ENCODE assay signal across 19 cellular contexts in the genomic region with DNA sequence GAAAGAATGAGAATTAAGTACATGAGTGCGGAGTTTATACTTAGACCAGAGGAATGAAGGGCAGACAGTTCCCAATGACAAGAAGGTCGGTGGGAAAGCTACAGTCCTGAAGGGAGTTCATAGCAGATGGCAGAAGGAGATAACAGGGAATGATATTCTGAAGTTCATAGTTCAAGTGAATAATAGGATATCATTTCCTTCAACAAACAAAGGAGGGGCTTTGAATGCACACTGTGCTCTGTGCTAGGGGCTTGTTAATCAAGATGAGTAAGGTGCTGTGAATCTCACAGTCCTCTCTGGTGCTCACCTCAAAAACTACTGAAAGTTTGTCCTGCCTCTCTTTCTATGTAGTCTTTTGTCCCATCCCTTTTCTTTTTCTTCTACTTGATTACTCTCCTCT. TPM values are rescaled to one million over a fixed set of nuclear protein-coding genes. Genes with fewer than 3 reads are reported as not detected.
DNase-seq lines count a peak whose midpoint lies in the region; ATAC-seq and TF ChIP-seq lines count a peak whose summit lies in the region.
"Had no signal": no experiment of that assay in that cellular context is flagged by ENCODE, and none has a peak within 500 bp of the region (broad histone marks: within the 10 kb centered on the region; RNA-seq: fewer than 3 reads in every experiment).

No MANE protein-coding gene starts in this region.

- intact Hi-C loops in esophagus muscularis mucosa (cut with DNase I): no loop called here

- no peak for TF ChIP-seq POLR2A in esophagus muscularis mucosa (IDR thresholded peaks at IDR 0.05; ENCODE audit: low read depth)

- ATAC-seq in activated T-cell treated with anti-CD3 and anti-CD28 coated beads, Interleukin-2, amount 50 U/mL, for 72 hours (replicated peaks in 1 of 2): no peak
- no peak for ATAC-seq in stimulated activated memory B cell treated with anti-CD40 and anti-IgM and Interleukin-4, amounts not matched to agents 10 μg/mL and 1 μg/mL and 100 μg/mL, for 72 hours
- no peak for ATAC-seq in HG02870 (IDR thresholded peaks at IDR 0.05; ENCODE audit: unreplicated experiment)
- no peak for ATAC-seq in HG03460 (IDR thresholded peaks at IDR 0.05; ENCODE audit: unreplicated experiment)
- ATAC-seq: Right ventricle myocardium inferior had no signal

- H3K9me3 Mint-ChIP-seq in activated T-cell treated with anti-CD3 and anti-CD28 coated beads, Interleukin-2, amount 50 U/mL, for 72 hours: no peaks in the 10 kb centered on the region
- H3K9me3 Mint-ChIP-seq in stimulated activated memory B cell treated with anti-CD40 and anti-IgM and Interleukin-4, amounts not matched to agents 10 μg/mL and 1 μg/mL and 100 μg/mL, for 72 hours: no peaks in the 10 kb centered on the region
- H3K9me3 Mint-ChIP-seq: activated T-helper 2 cell treated with anti-CD3 and anti-CD28 coated beads, Interferon-gamma antibody, Interleukin-2, Interleukin-4, amounts not matched to agents 10 μg/mL and 5 μg/mL and 100 μg/mL, durations not matched to agents 14 hours and 24 hours and 36 hours had no signal

- H3K4me1 Mint-ChIP-seq in activated T-cell treated with anti-CD3 and anti-CD28 coated beads, Interleukin-2, amount 50 U/mL, for 72 hours (ENCODE audit: low read depth): peaks cover 8% of the 10 kb centered on the region
- peaks cover 5% of the 10 kb centered on the region for H3K4me1 Mint-ChIP-seq in stimulated activated memory B cell treated with anti-CD40 and anti-IgM and Interleukin-4, amounts not matched to agents 10 μg/mL and 1 μg/mL and 100 μg/mL, for 72 hours

- H3K4me3 ChIP-seq in esophagus muscularis mucosa: no peak overlapping the region
- H3K4me3 ChIP-seq: adrenal gland; BLaER1 treated with 17β-estradiol and CSF1 and Interleukin-3, amounts not matched to agents 10 nM and 100 nM; esophagus squamous epithelium; lung had no signal

- H3K27ac Mint-ChIP-seq in activated T-cell treated with anti-CD3 and anti-CD28 coated beads, Interleukin-2, amount 50 U/mL, for 72 hours: peak overlapping the region; percentile 57
- peak overlapping the region; percentile 41 for H3K27ac Mint-ChIP-seq in stimulated activated memory B cell treated with anti-CD40 and anti-IgM and Interleukin-4, amounts not matched to agents 10 μg/mL and 1 μg/mL and 100 μg/mL, for 72 hours
- H3K27ac Mint-ChIP-seq: activated T-helper 2 cell treated with anti-CD3 and anti-CD28 coated beads, Interferon-gamma antibody, Interleukin-2, Interleukin-4, amounts not matched to agents 10 μg/mL and 5 μg/mL and 100 μg/mL, durations not matched to agents 14 hours and 24 hours and 36 hours had no signal

- H3K36me3 ChIP-seq in esophagus muscularis mucosa: no peaks in the 10 kb centered on the region
- H3K36me3 ChIP-seq: adrenal gland; BLaER1 treated with 17β-estradiol and CSF1 and Interleukin-3, amounts not matched to agents 10 nM and 100 nM; esophagus squamous epithelium had no signal

- no peak for TF ChIP-seq CTCF in esophagus muscularis mucosa (IDR thresholded peaks at IDR 0.05)

- H3K27ac ChIP-seq in esophagus muscularis mucosa (replicated peaks in 1 of 4): no peak overlapping the region
- H3K27ac ChIP-seq: adrenal gland; BLaER1 treated with 17β-estradiol and CSF1 and Interleukin-3, amounts not matched to agents 10 nM and 100 nM; esophagus squamous epithelium had no signal

- TF ChIP-seq EP300 in esophagus muscularis mucosa (IDR thresholded peaks at IDR 0.05): no peak

- H3K27me3 ChIP-seq in esophagus muscularis mucosa: peaks cover 0 to 5% (median 0%) of the 10 kb centered on the region in 4 donors
- H3K27me3 ChIP-seq: adrenal gland; BLaER1 treated with 17β-estradiol and CSF1 and Interleukin-3, amounts not matched to agents 10 nM and 100 nM; esophagus squamous epithelium had no signal

- H3K9me3 ChIP-seq in esophagus muscularis mucosa: no peaks in the 10 kb centered on the region
- H3K9me3 ChIP-seq: adrenal gland; BLaER1 treated with 17β-estradiol and CSF1 and Interleukin-3, amounts not matched to agents 10 nM and 100 nM had no signal

- H3K4me3 Mint-ChIP-seq in activated T-cell treated with anti-CD3 and anti-CD28 coated beads, Interleukin-2, amount 50 U/mL, for 72 hours: no peak overlapping the region
- no peak overlapping the region for H3K4me3 Mint-ChIP-seq in stimulated activated memory B cell treated with anti-CD40 and anti-IgM and Interleukin-4, amounts not matched to agents 10 μg/mL and 1 μg/mL and 100 μg/mL, for 72 hours
- H3K4me3 Mint-ChIP-seq: neural crest cell had no signal

- H3K36me3 Mint-ChIP-seq in activated T-cell treated with anti-CD3 and anti-CD28 coated beads, Interleukin-2, amount 50 U/mL, for 72 hours (ENCODE audit: insufficient read depth in 2 of 2): peaks cover 0 to 3% of the 10 kb centered on the region in 2 donors
- H3K36me3 Mint-ChIP-seq in stimulated activated memory B cell treated with anti-CD40 and anti-IgM and Interleukin-4, amounts not matched to agents 10 μg/mL and 1 μg/mL and 100 μg/mL, for 72 hours: peaks cover 7% of the 10 kb centered on the region

- no peak for DNase-seq in activated T-cell treated with anti-CD3 and anti-CD28 coated beads, Interleukin-2, amount 50 U/mL, for 72 hours
- DNase-seq in activated T-cell treated with anti-CD3 and anti-CD28 coated beads, Interleukin-2, amount 50 U/mL, for 48 hours: no peak
- DNase-seq in NCI-H82 (lab: John Stamatoyannopoulos, UW): peak; percentile 63
- peak; percentile 47 for DNase-seq in esophagus muscularis mucosa (ENCODE audit: extremely low spot score)
- no peak for DNase-seq in SK-N-DZ (ENCODE audit: low spot score)
- DNase-seq: adrenal gland, esophagus squamous epithelium, glutamatergic neuron, NCI-H226 had no signal

- WGBS in esophagus muscularis mucosa: 50% methylated on average over 2 of the region's 2 CpGs

- H3K27me3 Mint-ChIP-seq in activated T-cell treated with anti-CD3 and anti-CD28 coated beads, Interleukin-2, amount 50 U/mL, for 72 hours (ENCODE audit: low read depth): no peaks in the 10 kb centered on the region
- no peaks in the 10 kb centered on the region for H3K27me3 Mint-ChIP-seq in stimulated activated memory B cell treated with anti-CD40 and anti-IgM and Interleukin-4, amounts not matched to agents 10 μg/mL and 1 μg/mL and 100 μg/mL, for 72 hours

- H3K4me1 ChIP-seq in esophagus muscularis mucosa: no peaks in the 10 kb centered on the region
- H3K4me1 ChIP-seq: adrenal gland had no signal

RNA-seq across cellular contexts. Expression of a gene that starts 41.9 kb away (rescaled TPM):
- 10 to 100 TPM; 21.3 to 28.9 TPM for total RNA-seq in activated T-cell treated with anti-CD3 and anti-CD28 coated beads, Interleukin-2, amount 50 U/mL, for 72 hours
- 1 to 10 TPM; 1.2 to 3.8 (median 1.9) TPM for total RNA-seq in esophagus muscularis mucosa
- not detected in 2 replicates for polyA plus RNA-seq in SK-N-DZ (2014; cell fraction: cytosol; rRNA removed)
- not detected in 2 replicates for polyA plus RNA-seq in SK-N-DZ (2014; cell fraction: nucleus; rRNA removed)
- total RNA-seq: A673, pulmonary artery endothelial cell had no signal

RNA-seq across cellular contexts. Expression of a gene that starts 59.3 kb away (rescaled TPM):
- total RNA-seq in activated T-cell treated with anti-CD3 and anti-CD28 coated beads, Interleukin-2, amount 50 U/mL, for 72 hours: 10 to 100 TPM; 15.1 to 21.6 TPM
- total RNA-seq in esophagus muscularis mucosa: 10 to 100 TPM in 1 of 4 donors, 1 to 10 TPM in 3; 4.8 to 12.3 (median 7.0) TPM
- polyA plus RNA-seq in SK-N-DZ (2014; cell fraction: cytosol; rRNA removed): 5.4 and 8.9 TPM in 2 replicates
- polyA plus RNA-seq in SK-N-DZ (2014; cell fraction: nucleus; rRNA removed): 11.4 and 12.4 TPM in 2 replicates

Comparison
In these comparisons a context has a peak if more than half of its experiments do, and no peak if none do; other contexts are left out.
1. DNase-seq: peak in NCI-H82 (single experiment) and esophagus muscularis mucosa (single experiment); none in activated T-cell treated with anti-CD3 and anti-CD28 coated beads, Interleukin-2, amount 50 U/mL, for 72 hours (0 of 2), activated T-cell treated with anti-CD3 and anti-CD28 coated beads, Interleukin-2, amount 50 U/mL, for 48 hours (0 of 2) and SK-N-DZ (single experiment).
2. RNA of a gene that starts 41.9 kb away (total RNA-seq): 21.3 to 28.9 TPM in activated T-cell treated with anti-CD3 and anti-CD28 coated beads, Interleukin-2, amount 50 U/mL, for 72 hours; 1.2 to 3.8 TPM in esophagus muscularis mucosa; every median in the first group is over 4 times any median in the second.